In the genomic region with DNA sequence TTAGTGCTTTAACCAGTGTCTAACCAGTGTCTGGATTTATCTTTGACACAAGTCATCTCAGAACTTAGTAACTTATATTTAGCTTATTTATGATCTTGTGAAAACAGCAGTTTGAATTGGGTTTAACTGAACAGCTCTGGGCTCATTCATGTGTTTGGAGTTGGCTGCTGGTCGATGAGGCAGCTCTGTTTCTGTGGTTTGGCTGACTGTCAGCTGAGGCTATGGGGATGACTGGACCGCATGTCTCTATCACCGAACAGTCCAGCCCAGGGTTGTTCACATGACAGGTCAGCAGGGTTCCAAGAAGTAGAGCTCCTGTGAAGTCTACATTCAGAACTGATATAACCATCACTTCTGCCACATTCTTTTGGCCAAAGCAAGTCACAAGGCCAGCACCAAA, we compare ENCODE assay signal across 1 cellular context.
TF ChIP-seq lines count a peak whose summit lies in the region.

No MANE protein-coding gene starts in this region.

TF ChIP-seq in HepG2, 621 proteins besides CTCF, POLR2A, EP300 and RAD21 (continued from another document):
- TF ChIP-seq MAZ (IDR thresholded peaks at IDR 0.05; ENCODE audit: borderline replicate concordance, low read depth, low read length) = no peak
- no peak for TF ChIP-seq MAZ (CRISPR knock-in tag; IDR thresholded peaks at IDR 0.05; ENCODE audit: low read depth)
